ENCODE assay signal across 1 cellular context in the genomic region with DNA sequence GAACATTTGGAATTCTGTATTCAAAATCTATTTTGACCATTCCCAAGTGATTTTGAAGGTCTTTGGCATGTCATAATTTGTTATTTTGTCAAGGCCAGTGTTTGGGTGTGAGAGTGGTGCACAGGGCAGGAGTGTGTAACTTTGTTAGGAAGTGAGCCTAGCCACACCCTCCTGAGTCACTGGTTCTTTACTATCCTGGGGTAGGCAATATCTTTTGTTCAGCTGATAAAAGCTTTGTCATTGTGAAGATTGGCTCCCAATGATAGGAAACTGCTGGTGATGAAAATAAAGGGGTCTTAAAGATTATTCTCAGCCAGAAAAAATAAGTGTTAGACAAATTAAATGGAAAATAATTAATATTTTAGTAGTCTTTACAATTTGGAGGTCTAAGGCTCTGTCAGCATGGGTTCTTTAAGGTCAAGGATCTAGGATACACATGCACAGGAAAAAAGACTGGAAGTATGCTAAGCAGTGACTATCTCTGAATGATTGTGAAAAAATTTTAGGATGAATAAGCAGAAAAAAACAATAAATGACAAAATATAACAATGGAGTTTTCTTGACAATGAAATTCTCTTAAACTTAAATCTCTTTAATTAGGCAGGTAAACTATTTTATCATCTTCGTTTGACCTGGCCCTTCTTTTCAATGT.
A peak's percentile ranks its signal among the peaks of the same experiment; 100 is the strongest.
TF ChIP-seq lines count a peak whose summit lies in the region.

No MANE protein-coding gene starts in this region.

TF ChIP-seq in K562, 482 proteins besides CTCF, POLR2A, EP300 and RAD21 (continued from another document and continues in another):
- TF ChIP-seq, protein P1, sequence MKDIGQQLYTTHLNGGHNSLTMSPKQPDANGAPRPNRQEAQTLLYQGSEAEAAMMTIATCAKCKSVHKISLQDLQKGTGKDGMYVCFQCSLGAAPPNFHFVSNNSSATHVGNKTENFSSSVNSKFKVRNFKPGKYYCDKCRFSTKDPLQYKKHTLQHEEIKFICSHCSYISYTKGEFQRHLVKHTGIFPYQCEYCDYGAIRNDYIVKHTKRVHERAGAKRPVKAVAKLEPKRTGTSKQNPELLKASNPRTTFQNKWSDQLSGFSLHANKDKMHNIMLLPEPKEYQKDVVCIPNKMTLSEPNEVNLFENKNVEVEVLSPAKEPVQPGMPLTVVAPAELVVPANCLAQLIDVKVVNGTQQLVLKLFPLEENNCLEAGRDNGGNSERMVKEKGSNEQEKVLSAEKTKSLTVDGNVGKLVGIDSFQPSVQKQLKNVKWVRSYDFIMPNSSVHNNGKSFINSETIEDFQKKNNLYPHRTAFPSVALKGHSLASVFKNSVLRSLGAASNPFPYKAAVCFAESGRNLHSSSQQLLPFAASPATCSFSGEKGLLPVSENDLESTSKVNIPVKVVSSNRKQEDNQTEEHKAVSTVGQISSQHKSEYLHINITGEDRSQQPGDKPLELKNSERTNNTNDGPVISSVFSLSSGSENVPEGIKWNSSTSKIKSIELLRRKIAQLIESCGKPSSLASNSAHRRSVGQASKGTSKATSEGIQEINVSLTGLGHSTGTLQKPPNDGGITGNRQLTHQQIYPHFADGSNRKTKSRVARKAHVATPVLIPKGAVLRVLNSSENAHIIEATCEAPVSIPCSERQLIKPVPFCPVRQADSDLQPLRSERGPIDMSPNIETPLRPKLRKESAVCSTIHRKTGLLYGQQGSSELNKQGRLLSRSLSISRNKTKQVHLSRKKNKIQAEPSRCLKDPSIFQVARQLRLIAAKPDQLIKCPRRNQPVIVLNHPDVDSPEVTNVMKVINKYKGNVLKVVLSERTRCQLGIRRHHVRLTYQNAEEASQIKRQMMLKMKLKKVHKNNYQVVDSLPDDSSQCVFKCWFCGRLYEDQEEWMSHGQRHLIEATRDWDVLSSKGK (CRISPR knock-in tag; IDR thresholded peaks at IDR 0.05) = no peak
- TF ChIP-seq, protein P2, sequence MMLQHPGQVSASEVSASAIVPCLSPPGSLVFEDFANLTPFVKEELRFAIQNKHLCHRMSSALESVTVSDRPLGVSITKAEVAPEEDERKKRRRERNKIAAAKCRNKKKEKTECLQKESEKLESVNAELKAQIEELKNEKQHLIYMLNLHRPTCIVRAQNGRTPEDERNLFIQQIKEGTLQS (IDR thresholded peaks at IDR 0.05) = peak; percentile 39; the same call in 1 of the 2 replicates
- TF ChIP-seq, protein P2 (CRISPR knock-in tag; conservative IDR thresholded peaks at IDR 0.05) = no peak
- TF ChIP-seq PML (IDR thresholded peaks at IDR 0.05; ENCODE audit: low read length) (no peak), NR2C2 (CRISPR knock-in tag; IDR thresholded peaks at IDR 0.05) (no peak), NR2C2 (tag; IDR thresholded peaks at IDR 0.05) (no peak), RHOXF2B (CRISPR knock-in tag; conservative IDR thresholded peaks at IDR 0.05) (no peak), NR2C1 (IDR thresholded peaks at IDR 0.05) (no peak), NR2C1 (tag; IDR thresholded peaks at IDR 0.05) (no peak), GABPB1 (CRISPR knock-in tag; IDR thresholded peaks at IDR 0.05) (no peak), SMAD2 (IDR thresholded peaks at IDR 0.05; ENCODE audit: low read depth, low read length) (no peak), FOSL1 (tag; conservative IDR thresholded peaks at IDR 0.05) (peak; percentile 69), NR1H2 (CRISPR knock-in tag; IDR thresholded peaks at IDR 0.05) (no peak), PURB (CRISPR knock-in tag; IDR thresholded peaks at IDR 0.05; ENCODE audit: low read depth) (no peak), FOXP1 (CRISPR knock-in tag; IDR thresholded peaks at IDR 0.05) (no peak), ZNF766 (CRISPR knock-in tag; conservative IDR thresholded peaks at IDR 0.05) (no peak), SLC30A9 (CRISPR knock-in tag; IDR thresholded peaks at IDR 0.05) (no peak), FOXA3 (CRISPR knock-in tag; conservative IDR thresholded peaks at IDR 0.05 in 1 of 2, IDR thresholded peaks at IDR 0.05 in 1 of 2) (no peak), ZNF133 (CRISPR knock-in tag; IDR thresholded peaks at IDR 0.05) (no peak), ZNF253 (CRISPR knock-in tag; conservative IDR thresholded peaks at IDR 0.05) (no peak), DPF2 (IDR thresholded peaks at IDR 0.05) (peak; percentile 82), SIN3A (IDR thresholded peaks at IDR 0.05; ENCODE audit: borderline replicate concordance in 2 of 2, control insufficient read depth in 1 of 2, low read depth in 2 of 2, low read length in 2 of 2) (peak in 1 of 2 experiments; percentile 33; a peak in 1 of 4 replicates), MAFG (tag; conservative IDR thresholded peaks at IDR 0.05) (peak; percentile 73), POLR2B (IDR thresholded peaks at IDR 0.05; ENCODE audit: low read depth, partially characterized antibody) (no peak), PHF20 (IDR thresholded peaks at IDR 0.05; ENCODE audit: partially characterized antibody) (no peak), CSDE1 (IDR thresholded peaks at IDR 0.05) (no peak), MBD2 (IDR thresholded peaks at IDR 0.05; ENCODE audit: borderline replicate concordance, low read depth) (no peak), PRPF4 (IDR thresholded peaks at IDR 0.05; ENCODE audit: insufficient read depth, low read depth, low read length, poor library complexity, severe bottlenecking) (no peak), HLTF (IDR thresholded peaks at IDR 0.05) (no peak), LEF1 (IDR thresholded peaks at IDR 0.05) (no peak), SMARCC2 (IDR thresholded peaks at IDR 0.05; ENCODE audit: low read depth) (no peak; the same call in 1 of the 2 replicates), RBM15 (IDR thresholded peaks at IDR 0.05; ENCODE audit: insufficient read depth, low read length) (no peak)
- TF ChIP-seq, protein P3, sequence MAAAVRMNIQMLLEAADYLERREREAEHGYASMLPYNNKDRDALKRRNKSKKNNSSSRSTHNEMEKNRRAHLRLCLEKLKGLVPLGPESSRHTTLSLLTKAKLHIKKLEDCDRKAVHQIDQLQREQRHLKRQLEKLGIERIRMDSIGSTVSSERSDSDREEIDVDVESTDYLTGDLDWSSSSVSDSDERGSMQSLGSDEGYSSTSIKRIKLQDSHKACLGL (CRISPR knock-in tag; IDR thresholded peaks at IDR 0.05; ENCODE audit: borderline replicate concordance, poor library complexity, severe bottlenecking) = no peak
- TF ChIP-seq, protein P4, sequence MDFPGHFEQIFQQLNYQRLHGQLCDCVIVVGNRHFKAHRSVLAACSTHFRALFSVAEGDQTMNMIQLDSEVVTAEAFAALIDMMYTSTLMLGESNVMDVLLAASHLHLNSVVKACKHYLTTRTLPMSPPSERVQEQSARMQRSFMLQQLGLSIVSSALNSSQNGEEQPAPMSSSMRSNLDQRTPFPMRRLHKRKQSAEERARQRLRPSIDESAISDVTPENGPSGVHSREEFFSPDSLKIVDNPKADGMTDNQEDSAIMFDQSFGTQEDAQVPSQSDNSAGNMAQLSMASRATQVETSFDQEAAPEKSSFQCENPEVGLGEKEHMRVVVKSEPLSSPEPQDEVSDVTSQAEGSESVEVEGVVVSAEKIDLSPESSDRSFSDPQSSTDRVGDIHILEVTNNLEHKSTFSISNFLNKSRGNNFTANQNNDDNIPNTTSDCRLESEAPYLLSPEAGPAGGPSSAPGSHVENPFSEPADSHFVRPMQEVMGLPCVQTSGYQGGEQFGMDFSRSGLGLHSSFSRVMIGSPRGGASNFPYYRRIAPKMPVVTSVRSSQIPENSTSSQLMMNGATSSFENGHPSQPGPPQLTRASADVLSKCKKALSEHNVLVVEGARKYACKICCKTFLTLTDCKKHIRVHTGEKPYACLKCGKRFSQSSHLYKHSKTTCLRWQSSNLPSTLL (IDR thresholded peaks at IDR 0.05) = no peak
- TF ChIP-seq, protein P5, sequence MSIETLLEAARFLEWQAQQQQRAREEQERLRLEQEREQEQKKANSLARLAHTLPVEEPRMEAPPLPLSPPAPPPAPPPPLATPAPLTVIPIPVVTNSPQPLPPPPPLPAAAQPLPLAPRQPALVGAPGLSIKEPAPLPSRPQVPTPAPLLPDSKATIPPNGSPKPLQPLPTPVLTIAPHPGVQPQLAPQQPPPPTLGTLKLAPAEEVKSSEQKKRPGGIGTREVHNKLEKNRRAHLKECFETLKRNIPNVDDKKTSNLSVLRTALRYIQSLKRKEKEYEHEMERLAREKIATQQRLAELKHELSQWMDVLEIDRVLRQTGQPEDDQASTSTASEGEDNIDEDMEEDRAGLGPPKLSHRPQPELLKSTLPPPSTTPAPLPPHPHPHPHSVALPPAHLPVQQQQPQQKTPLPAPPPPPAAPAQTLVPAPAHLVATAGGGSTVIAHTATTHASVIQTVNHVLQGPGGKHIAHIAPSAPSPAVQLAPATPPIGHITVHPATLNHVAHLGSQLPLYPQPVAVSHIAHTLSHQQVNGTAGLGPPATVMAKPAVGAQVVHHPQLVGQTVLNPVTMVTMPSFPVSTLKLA (conservative IDR thresholded peaks at IDR 0.05) = peak; percentile 27 to 39; a peak in 1 of 4 replicates
- TF ChIP-seq, protein P6, sequence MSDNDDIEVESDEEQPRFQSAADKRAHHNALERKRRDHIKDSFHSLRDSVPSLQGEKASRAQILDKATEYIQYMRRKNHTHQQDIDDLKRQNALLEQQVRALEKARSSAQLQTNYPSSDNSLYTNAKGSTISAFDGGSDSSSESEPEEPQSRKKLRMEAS (CRISPR knock-in tag; IDR thresholded peaks at IDR 0.05) = no peak
- TF ChIP-seq, protein P7, sequence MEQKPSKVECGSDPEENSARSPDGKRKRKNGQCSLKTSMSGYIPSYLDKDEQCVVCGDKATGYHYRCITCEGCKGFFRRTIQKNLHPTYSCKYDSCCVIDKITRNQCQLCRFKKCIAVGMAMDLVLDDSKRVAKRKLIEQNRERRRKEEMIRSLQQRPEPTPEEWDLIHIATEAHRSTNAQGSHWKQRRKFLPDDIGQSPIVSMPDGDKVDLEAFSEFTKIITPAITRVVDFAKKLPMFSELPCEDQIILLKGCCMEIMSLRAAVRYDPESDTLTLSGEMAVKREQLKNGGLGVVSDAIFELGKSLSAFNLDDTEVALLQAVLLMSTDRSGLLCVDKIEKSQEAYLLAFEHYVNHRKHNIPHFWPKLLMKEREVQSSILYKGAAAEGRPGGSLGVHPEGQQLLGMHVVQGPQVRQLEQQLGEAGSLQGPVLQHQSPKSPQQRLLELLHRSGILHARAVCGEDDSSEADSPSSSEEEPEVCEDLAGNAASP (IDR thresholded peaks at IDR 0.05) = no peak
- TF ChIP-seq, protein P8, sequence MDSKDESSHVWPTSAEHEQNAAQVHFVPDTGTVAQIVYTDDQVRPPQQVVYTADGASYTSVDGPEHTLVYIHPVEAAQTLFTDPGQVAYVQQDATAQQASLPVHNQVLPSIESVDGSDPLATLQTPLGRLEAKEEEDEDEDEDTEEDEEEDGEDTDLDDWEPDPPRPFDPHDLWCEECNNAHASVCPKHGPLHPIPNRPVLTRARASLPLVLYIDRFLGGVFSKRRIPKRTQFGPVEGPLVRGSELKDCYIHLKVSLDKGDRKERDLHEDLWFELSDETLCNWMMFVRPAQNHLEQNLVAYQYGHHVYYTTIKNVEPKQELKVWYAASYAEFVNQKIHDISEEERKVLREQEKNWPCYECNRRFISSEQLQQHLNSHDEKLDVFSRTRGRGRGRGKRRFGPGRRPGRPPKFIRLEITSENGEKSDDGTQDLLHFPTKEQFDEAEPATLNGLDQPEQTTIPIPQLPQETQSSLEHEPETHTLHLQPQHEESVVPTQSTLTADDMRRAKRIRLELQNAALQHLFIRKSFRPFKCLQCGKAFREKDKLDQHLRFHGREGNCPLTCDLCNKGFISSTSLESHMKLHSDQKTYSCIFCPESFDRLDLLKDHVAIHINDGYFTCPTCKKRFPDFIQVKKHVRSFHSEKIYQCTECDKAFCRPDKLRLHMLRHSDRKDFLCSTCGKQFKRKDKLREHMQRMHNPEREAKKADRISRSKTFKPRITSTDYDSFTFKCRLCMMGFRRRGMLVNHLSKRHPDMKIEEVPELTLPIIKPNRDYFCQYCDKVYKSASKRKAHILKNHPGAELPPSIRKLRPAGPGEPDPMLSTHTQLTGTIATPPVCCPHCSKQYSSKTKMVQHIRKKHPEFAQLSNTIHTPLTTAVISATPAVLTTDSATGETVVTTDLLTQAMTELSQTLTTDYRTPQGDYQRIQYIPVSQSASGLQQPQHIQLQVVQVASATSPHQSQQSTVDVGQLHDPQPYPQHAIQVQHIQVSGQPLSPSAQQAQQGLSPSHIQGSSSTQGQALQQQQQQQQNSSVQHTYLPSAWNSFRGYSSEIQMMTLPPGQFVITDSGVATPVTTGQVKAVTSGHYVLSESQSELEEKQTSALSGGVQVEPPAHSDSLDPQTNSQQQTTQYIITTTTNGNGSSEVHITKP (IDR thresholded peaks at IDR 0.05; ENCODE audit: partially characterized antibody) = no peak
- TF ChIP-seq, protein P9, sequence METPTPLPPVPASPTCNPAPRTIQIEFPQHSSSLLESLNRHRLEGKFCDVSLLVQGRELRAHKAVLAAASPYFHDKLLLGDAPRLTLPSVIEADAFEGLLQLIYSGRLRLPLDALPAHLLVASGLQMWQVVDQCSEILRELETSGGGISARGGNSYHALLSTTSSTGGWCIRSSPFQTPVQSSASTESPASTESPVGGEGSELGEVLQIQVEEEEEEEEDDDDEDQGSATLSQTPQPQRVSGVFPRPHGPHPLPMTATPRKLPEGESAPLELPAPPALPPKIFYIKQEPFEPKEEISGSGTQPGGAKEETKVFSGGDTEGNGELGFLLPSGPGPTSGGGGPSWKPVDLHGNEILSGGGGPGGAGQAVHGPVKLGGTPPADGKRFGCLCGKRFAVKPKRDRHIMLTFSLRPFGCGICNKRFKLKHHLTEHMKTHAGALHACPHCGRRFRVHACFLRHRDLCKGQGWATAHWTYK (CRISPR knock-in tag; IDR thresholded peaks at IDR 0.05) = no peak
- TF ChIP-seq, protein P10, sequence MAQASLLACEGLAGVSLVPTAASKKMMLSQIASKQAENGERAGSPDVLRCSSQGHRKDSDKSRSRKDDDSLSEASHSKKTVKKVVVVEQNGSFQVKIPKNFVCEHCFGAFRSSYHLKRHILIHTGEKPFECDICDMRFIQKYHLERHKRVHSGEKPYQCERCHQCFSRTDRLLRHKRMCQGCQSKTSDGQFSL (CRISPR knock-in tag; IDR thresholded peaks at IDR 0.05) = no peak
- TF ChIP-seq, protein P10 (tag; IDR thresholded peaks at IDR 0.05) = no peak
- TF ChIP-seq, protein P11, sequence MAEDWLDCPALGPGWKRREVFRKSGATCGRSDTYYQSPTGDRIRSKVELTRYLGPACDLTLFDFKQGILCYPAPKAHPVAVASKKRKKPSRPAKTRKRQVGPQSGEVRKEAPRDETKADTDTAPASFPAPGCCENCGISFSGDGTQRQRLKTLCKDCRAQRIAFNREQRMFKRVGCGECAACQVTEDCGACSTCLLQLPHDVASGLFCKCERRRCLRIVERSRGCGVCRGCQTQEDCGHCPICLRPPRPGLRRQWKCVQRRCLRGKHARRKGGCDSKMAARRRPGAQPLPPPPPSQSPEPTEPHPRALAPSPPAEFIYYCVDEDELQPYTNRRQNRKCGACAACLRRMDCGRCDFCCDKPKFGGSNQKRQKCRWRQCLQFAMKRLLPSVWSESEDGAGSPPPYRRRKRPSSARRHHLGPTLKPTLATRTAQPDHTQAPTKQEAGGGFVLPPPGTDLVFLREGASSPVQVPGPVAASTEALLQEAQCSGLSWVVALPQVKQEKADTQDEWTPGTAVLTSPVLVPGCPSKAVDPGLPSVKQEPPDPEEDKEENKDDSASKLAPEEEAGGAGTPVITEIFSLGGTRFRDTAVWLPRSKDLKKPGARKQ (CRISPR knock-in tag; IDR thresholded peaks at IDR 0.05) = no peak
